In the genomic region with DNA sequence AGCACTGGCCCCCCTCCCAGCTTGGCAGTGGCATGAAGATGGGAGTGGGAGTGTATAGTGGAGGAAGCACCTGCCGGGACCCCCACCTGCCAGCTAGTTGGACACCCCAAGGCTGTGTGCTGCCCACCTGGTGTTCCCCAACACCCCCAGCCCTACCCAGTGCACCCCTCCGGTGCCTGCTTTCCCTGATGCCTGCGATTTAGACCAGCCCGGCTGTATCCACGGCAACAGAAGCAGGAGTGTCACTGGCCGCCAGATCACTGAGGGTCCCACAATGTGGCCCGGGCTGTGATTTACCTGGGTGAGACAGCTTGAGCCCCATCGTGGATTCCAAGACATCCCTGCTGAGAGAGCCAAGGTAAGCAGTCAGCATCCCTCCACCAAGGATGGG, we compare ENCODE assay signal across 9 cellular contexts. TPM values are rescaled to one million over a fixed set of nuclear protein-coding genes. Genes with fewer than 3 reads are reported as not detected.
DNase-seq lines count a peak whose midpoint lies in the region; ATAC-seq and TF ChIP-seq lines count a peak whose summit lies in the region.
"Had no signal": no experiment of that assay in that cellular context is flagged by ENCODE, and none has a peak within 500 bp of the region (broad histone marks: within the 10 kb centered on the region; RNA-seq: fewer than 3 reads in every experiment).

No MANE protein-coding gene starts in this region.

- WGBS in hepatocyte (ENCODE audit: low lambda C conversion rate, missing lambda C conversion rate), result 62% methylated on average over 7 of the region's 8 CpGs

- H3K9me3 Mint-ChIP-seq in GM23338, result no peaks in the 10 kb centered on the region
- peaks cover 0 to 5% (median 0%) of the 10 kb centered on the region in 7 donors for H3K9me3 Mint-ChIP-seq in CD14-positive monocyte
- H3K9me3 Mint-ChIP-seq: T-helper 1 cell treated with Interleukin-12 subunit alpha and Interleukin-12 subunit beta and Interleukin-4 antibody, amounts not matched to agents 30 μg/mL and 1 μg/mL, for 36 hours had no signal

- H3K9me2 ChIP-seq in GM23338 (ENCODE audit: insufficient read depth), result no peaks in the 10 kb centered on the region
- no peaks in the 10 kb centered on the region for H3K9me2 ChIP-seq in hepatocyte (replicated peaks; ENCODE audit: insufficient read depth)

- H3K27me3 Mint-ChIP-seq in GM23338 (ENCODE audit: insufficient read depth, low read depth, poor library complexity) (peaks cover 2% of the 10 kb centered on the region), CD14-positive monocyte (ENCODE audit: low read depth in 3 of 3) (peaks cover 2 to 17% (median 11%) of the 10 kb centered on the region in 3 donors)

- no peak overlapping the region for H3K27ac ChIP-seq in GM23338 (ENCODE audit: low read depth)
- no peak overlapping the region for H3K27ac ChIP-seq in SJSA1
- no peak overlapping the region for H3K27ac ChIP-seq in hepatocyte

- H3K27me3 ChIP-seq in GM23338 (ENCODE audit: insufficient read depth) (no peaks in the 10 kb centered on the region), SJSA1 (replicated peaks) (no peaks in the 10 kb centered on the region), hepatocyte (no peaks in the 10 kb centered on the region)

- H3K4me3 ChIP-seq in GM23338 (peak overlapping the region; percentile 73), SJSA1 (peak overlapping the region; percentile 40), hepatocyte (no peak overlapping the region), skeletal muscle cell (ENCODE audit: low read depth, low read length) (peak overlapping the region; percentile 66)

- H3K4me2 ChIP-seq in GM23338 (peak overlapping the region; percentile 74), hepatocyte (peak overlapping the region; percentile 74)

- H2AFZ ChIP-seq in GM23338 (no peak overlapping the region), hepatocyte (no peak overlapping the region)

- TF ChIP-seq CTCF in GM23338 (conservative IDR thresholded peaks at IDR 0.05; ENCODE audit: low read depth in 2 of 2) (no peak), hepatocyte (IDR thresholded peaks at IDR 0.05; ENCODE audit: poor library complexity) (no peak), CD14-positive monocyte (IDR thresholded peaks at IDR 0.05) (no peak)

- H3K36me3 Mint-ChIP-seq in GM23338 (ENCODE audit: low read depth), result no peaks in the 10 kb centered on the region
- no peaks in the 10 kb centered on the region for H3K36me3 Mint-ChIP-seq in CD14-positive monocyte

- peaks cover 6% of the 10 kb centered on the region for H3K4me1 ChIP-seq in GM23338 (ENCODE audit: insufficient read depth)
- peaks cover 5% of the 10 kb centered on the region for H3K4me1 ChIP-seq in SJSA1 (replicated peaks)
- no peaks in the 10 kb centered on the region for H3K4me1 ChIP-seq in hepatocyte (ENCODE audit: insufficient read depth)

- intact Hi-C loops in CD14-positive monocyte (cut with micrococcal nuclease), result no loop called here

- no peaks in the 10 kb centered on the region for H3K36me3 ChIP-seq in GM23338 (ENCODE audit: insufficient read depth)
- H3K36me3 ChIP-seq in SJSA1, result no peaks in the 10 kb centered on the region
- no peaks in the 10 kb centered on the region for H3K36me3 ChIP-seq in hepatocyte (replicated peaks; ENCODE audit: insufficient read depth, low read depth)

- H3K27ac Mint-ChIP-seq in GM23338 (no peak overlapping the region), CD14-positive monocyte (no peak overlapping the region)
- H3K27ac Mint-ChIP-seq: T-helper 1 cell treated with Interleukin-12 subunit alpha and Interleukin-12 subunit beta and Interleukin-4 antibody, amounts not matched to agents 30 μg/mL and 1 μg/mL, for 36 hours had no signal

- no peaks in the 10 kb centered on the region for H4K20me1 ChIP-seq in GM23338 (replicated peaks; ENCODE audit: insufficient read depth)
- H4K20me1 ChIP-seq in hepatocyte (ENCODE audit: insufficient read depth, poor library complexity, severe bottlenecking), result no peaks in the 10 kb centered on the region

- H3K79me2 ChIP-seq in GM23338 (replicated peaks; ENCODE audit: insufficient read depth), result peaks cover 11% of the 10 kb centered on the region
- H3K79me2 ChIP-seq in hepatocyte, result peaks cover 7% of the 10 kb centered on the region

- no peaks in the 10 kb centered on the region for H3F3A ChIP-seq in GM23338 (replicated peaks; ENCODE audit: low read depth)

- DNase-seq in GM23338 (ENCODE audit: low spot score) (peak; percentile 3), SJSA1 (ENCODE audit: low read depth in 1 of 2, low spot score in 2 of 2) (no peak), hepatocyte (ENCODE audit: low spot score) (no peak), skeletal muscle cell (ENCODE audit: low read depth) (no peak), CD14-positive monocyte (ENCODE audit: low spot score) (no peak), T-helper 1 cell (no peak), LoVo (ENCODE audit: low spot score) (no peak)

- peaks cover 18% of the 10 kb centered on the region; the same call in 2 of the 3 replicates for H3K4me1 Mint-ChIP-seq in GM23338
- peaks cover 7% of the 10 kb centered on the region for H3K4me1 Mint-ChIP-seq in CD14-positive monocyte

- ATAC-seq in GM23338, result peak; percentile 11
- ATAC-seq in GM18870 (IDR thresholded peaks at IDR 0.05; ENCODE audit: unreplicated experiment), result no peak

- H3K4me3 Mint-ChIP-seq in GM23338 (peak overlapping the region; percentile 87), CD14-positive monocyte (peak overlapping the region in 1 of 2 donors; percentile 20)
- H3K4me3 Mint-ChIP-seq: T-helper 1 cell treated with Interleukin-12 subunit alpha and Interleukin-12 subunit beta and Interleukin-4 antibody, amounts not matched to agents 30 μg/mL and 1 μg/mL, for 36 hours had no signal

- H3K9me3 ChIP-seq in SJSA1 (replicated peaks), result no peaks in the 10 kb centered on the region
- no peaks in the 10 kb centered on the region for H3K9me3 ChIP-seq in hepatocyte (ENCODE audit: low read depth)

TF ChIP-seq in GM23338, 12 proteins besides CTCF, POLR2A, EP300 and RAD21:
- TF ChIP-seq POLR2AphosphoS5 (IDR thresholded peaks at IDR 0.05; ENCODE audit: low read depth) (no peak), EZH2phosphoT487 (IDR thresholded peaks at IDR 0.05; ENCODE audit: unreplicated experiment) (no peak), CREB1 (CRISPR knock-in tag; IDR thresholded peaks at IDR 0.05; ENCODE audit: low read depth) (no peak)
TF ChIP-seq in GM23338: peak in this region for 0.

RNA-seq across cellular contexts. Expression of a gene that starts 0.5 kb away (rescaled TPM):
- 7.7 TPM in 2 replicates for total RNA-seq in GM23338 (2014; rRNA removed; shearing (Covaris generic))
- 0.92 and 0.94 TPM in 2 replicates for polyA plus RNA-seq in GM23338 (2016; fragmentation: Nextera tagmentation; extraction: Ambion mirVana)
- 0.19 and 0.42 TPM in 2 replicates for total RNA-seq in SJSA1 (2014; rRNA removed; shearing (Covaris generic))
- total RNA-seq in hepatocyte, result 2.2 and 3.4 TPM in 2 replicates
- 1.2 TPM in 2 replicates for polyA plus RNA-seq in hepatocyte
- polyA plus RNA-seq in CD14-positive monocyte, result not detected

RNA-seq across cellular contexts. Expression of a gene that starts 33.0 kb away (rescaled TPM):
- total RNA-seq in GM23338 (2014; rRNA removed; shearing (Covaris generic)), result 9.9 and 13.4 TPM in 2 replicates
- 11.6 and 13.4 TPM in 2 replicates for polyA plus RNA-seq in GM23338 (2016; fragmentation: Nextera tagmentation; extraction: Ambion mirVana)
- total RNA-seq in SJSA1 (2014; rRNA removed; shearing (Covaris generic)), result 8.1 and 13.3 TPM in 2 replicates
- total RNA-seq in hepatocyte, result 33.5 and 38.2 TPM in 2 replicates
- 78.6 and 110 TPM in 2 replicates for polyA plus RNA-seq in hepatocyte
- polyA plus RNA-seq in CD14-positive monocyte, result under 1 TPM; 0.33 to 0.40 TPM

RNA-seq across cellular contexts. Expression of a gene that starts 44.8 kb away (rescaled TPM):
- 15.3 and 15.5 TPM in 2 replicates for total RNA-seq in GM23338 (2014; rRNA removed; shearing (Covaris generic))
- 5.4 and 6.4 TPM in 2 replicates for polyA plus RNA-seq in GM23338 (2016; fragmentation: Nextera tagmentation; extraction: Ambion mirVana)
- 2.1 and 5.1 TPM in 2 replicates for total RNA-seq in SJSA1 (2014; rRNA removed; shearing (Covaris generic))
- total RNA-seq in hepatocyte, result 7.1 and 12.5 TPM in 2 replicates
- 4.0 and 4.8 TPM in 2 replicates for polyA plus RNA-seq in hepatocyte
- polyA plus RNA-seq in CD14-positive monocyte, result under 1 TPM; 0.32 to 0.44 TPM
